In the genomic region with DNA sequence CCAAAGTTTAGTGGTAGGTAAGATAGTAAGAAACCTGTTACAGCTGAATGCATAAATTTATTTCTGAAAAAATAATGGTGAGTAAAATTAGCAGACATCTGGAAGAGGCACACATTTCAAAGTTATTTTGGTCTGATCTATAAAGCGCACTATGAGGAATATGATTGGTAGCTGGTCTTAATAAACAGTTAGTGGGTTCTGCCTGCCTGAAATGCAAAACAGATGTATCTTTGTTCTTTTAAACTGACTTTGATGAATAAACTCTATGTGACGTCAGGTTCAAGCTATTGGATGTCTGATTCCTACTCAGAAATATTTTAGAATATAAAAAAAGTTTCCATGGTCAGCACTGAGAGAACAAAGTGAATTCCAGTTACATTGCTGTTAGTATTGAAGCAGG, we compare ENCODE assay signal across 19 cellular contexts.
A peak's percentile ranks its signal among the peaks of the same experiment; 100 is the strongest.
DNase-seq lines count a peak whose midpoint lies in the region; ATAC-seq, FAIRE-seq and TF ChIP-seq lines count a peak whose summit lies in the region.
"Had no signal": no experiment of that assay in that cellular context is flagged by ENCODE, and none has a peak within 500 bp of the region (broad histone marks: within the 10 kb centered on the region; RNA-seq: fewer than 3 reads in every experiment).

No MANE protein-coding gene starts in this region.

- no peak for TF ChIP-seq RAD21 in HepG2 (CRISPR knock-in tag; IDR thresholded peaks at IDR 0.05)

- no peaks in the 10 kb centered on the region for H3K4me1 Mint-ChIP-seq in astrocyte (ENCODE audit: low read depth, unreplicated experiment)
- H3K4me1 Mint-ChIP-seq: CD4-positive, alpha-beta memory T cell; T-cell had no signal

- FAIRE-seq in HepG2 (lab: Jason Lieb, UNC) (no peak), astrocyte (lab: Jason Lieb, UNC) (no peak)
- FAIRE-seq: GM12878 had no signal

- no peak overlapping the region for H3K27ac Mint-ChIP-seq in astrocyte (ENCODE audit: unreplicated experiment)
- H3K27ac Mint-ChIP-seq: CD4-positive, alpha-beta memory T cell; GM23338; T-cell had no signal

- H3K9me3 Mint-ChIP-seq in astrocyte (ENCODE audit: unreplicated experiment), result no peaks in the 10 kb centered on the region
- H3K9me3 Mint-ChIP-seq: CD4-positive, alpha-beta memory T cell; GM23338; T-cell had no signal

- H3K4me2 ChIP-seq in HepG2 (ENCODE audit: low read depth, low read length) (no peak overlapping the region), astrocyte (ENCODE audit: low read length) (peak overlapping the region; percentile 72)
- H3K4me2 ChIP-seq: GM23338 had no signal

- DNase-seq in HepG2 (ENCODE audit: low spot score), result no peak
- no peak for DNase-seq in right lobe of liver
- DNase-seq in astrocyte (ENCODE audit: low read depth), result peak; percentile 94
- DNase-seq in foreskin melanocyte, result peak; percentile 90
- DNase-seq in vagina (ENCODE audit: extremely low spot score in 2 of 2), result no peak
- no peak for DNase-seq in MG63
- no peak for DNase-seq in nucleus accumbens (lab: John Stamatoyannopoulos, UW)
- DNase-seq: activated effector memory CD4-positive, alpha-beta T cell treated with anti-CD3 and anti-CD28 coated beads, Interleukin-2, amount 50 U/mL, for 16 hours; CD4-positive, alpha-beta memory T cell; dorsolateral prefrontal cortex; NCI-H146; NCI-H226; stimulated activated naive CD4-positive, alpha-beta T cell; T-cell had no signal

- H3K4me3 ChIP-seq in HepG2 (replicated peaks in 1 of 3; ENCODE audit: insufficient read depth in 1 of 3, low read depth in 2 of 3, low read length in 3 of 3), result no peak overlapping the region
- no peak overlapping the region for H3K4me3 ChIP-seq in right lobe of liver
- H3K4me3 ChIP-seq in astrocyte (ENCODE audit: insufficient read depth, low read depth, low read length), result no peak overlapping the region
- H3K4me3 ChIP-seq in vagina, result peak overlapping the region in 1 of 2 donors; percentile 13
- no peak overlapping the region for H3K4me3 ChIP-seq in MG63
- H3K4me3 ChIP-seq: GM12878, GM23338 had no signal

- TF ChIP-seq POLR2A in HepG2 (IDR thresholded peaks at IDR 0.05; ENCODE audit: insufficient read depth in 1 of 2, low read depth in 2 of 2, low read length in 2 of 2), result no peak
- TF ChIP-seq POLR2A in right lobe of liver (IDR thresholded peaks at IDR 0.05), result no peak
- no peak for TF ChIP-seq POLR2A in vagina (IDR thresholded peaks at IDR 0.05)

- peaks cover 11% of the 10 kb centered on the region; the same call in 1 of the 2 replicates for H3K4me1 ChIP-seq in HepG2 (ENCODE audit: insufficient read depth, low read length)
- H3K4me1 ChIP-seq in right lobe of liver, result no peaks in the 10 kb centered on the region
- peaks cover 16% of the 10 kb centered on the region for H3K4me1 ChIP-seq in astrocyte (ENCODE audit: insufficient read depth, low read length)
- peaks cover 14% of the 10 kb centered on the region for H3K4me1 ChIP-seq in vagina
- H3K4me1 ChIP-seq: parathyroid adenoma had no signal

- H3K27me3 Mint-ChIP-seq in astrocyte (ENCODE audit: low read depth, unreplicated experiment), result peaks cover 6% of the 10 kb centered on the region

- no TSS peak for BruUV-seq in HepG2 (replicated peaks; lab: Mats Ljungman, UMichigan)

- WGBS in HepG2 (ENCODE audit: low lambda C conversion rate), result 48% methylated on average over 2 of the region's 2 CpGs
- WGBS in right lobe of liver (ENCODE audit: insufficient coverage, low coverage, low lambda C conversion rate, missing lambda C conversion rate), result 77% methylated on average over 2 of the region's 2 CpGs

- H3K9me3 ChIP-seq in HepG2 (ENCODE audit: low read length) (no peaks in the 10 kb centered on the region), right lobe of liver (no peaks in the 10 kb centered on the region), astrocyte (ENCODE audit: insufficient read depth, low read depth, low read length) (no peaks in the 10 kb centered on the region), vagina (no peaks in the 10 kb centered on the region), MG63 (no peaks in the 10 kb centered on the region)

- H4K20me1 ChIP-seq in HepG2 (ENCODE audit: insufficient read depth, low read length) (no peaks in the 10 kb centered on the region), astrocyte (ENCODE audit: insufficient read depth, low read length) (no peaks in the 10 kb centered on the region)

- intact Hi-C loops in HepG2 (cut with micrococcal nuclease; ENCODE audit: unreplicated experiment), result no loop called here
- intact Hi-C loops in right lobe of liver (cut with DNase I), result no loop called here
- intact Hi-C loops in vagina (cut with DNase I), result no loop called here

- H3K4me3 Mint-ChIP-seq in astrocyte (ENCODE audit: unreplicated experiment), result no peak overlapping the region
- H3K4me3 Mint-ChIP-seq: GM23338, T-cell had no signal

- no peak for TF ChIP-seq EP300 in HepG2 (IDR thresholded peaks at IDR 0.05; ENCODE audit: low read depth in 2 of 2, low read length in 2 of 2)
- no peak for TF ChIP-seq EP300 in HepG2 (CRISPR knock-in tag; IDR thresholded peaks at IDR 0.05; ENCODE audit: borderline replicate concordance)

- H3K9ac ChIP-seq in HepG2 (ENCODE audit: insufficient read depth, low read depth, low read length), result no peak overlapping the region
- H3K9ac ChIP-seq in astrocyte (ENCODE audit: low read length), result peak overlapping the region; percentile 47
- H3K9ac ChIP-seq: parathyroid adenoma had no signal

- CTCF ChIA-PET in HepG2 (lab: Yijun Ruan, JAX; ENCODE audit: low intra/inter-chr PET ratio, low total read pairs), result no interaction called here

- in situ Hi-C loops in HepG2 (cut with HindIII; ENCODE audit: extremely low pct_ligation_motif_present, low pct_unique_long_range_greater_than_20kb), result no loop called here

- no peak overlapping the region for H3K27ac ChIP-seq in HepG2 (ENCODE audit: extremely low read length, insufficient read depth, low read length)
- H3K27ac ChIP-seq in right lobe of liver, result no peak overlapping the region
- peak overlapping the region; percentile 66 for H3K27ac ChIP-seq in astrocyte (ENCODE audit: low read depth, low read length)
- H3K27ac ChIP-seq in vagina, result peak overlapping the region; percentile 61
- H3K27ac ChIP-seq: 22Rv1, parathyroid adenoma had no signal

- H3K27me3 ChIP-seq in HepG2 (ENCODE audit: control insufficient read depth in 1 of 2, insufficient read depth in 2 of 2, low read length in 2 of 2) (peaks cover 0 to 8% of the 10 kb centered on the region in 2 experiments; a peak in 2 of 5 replicates), right lobe of liver (no peaks in the 10 kb centered on the region), astrocyte (ENCODE audit: insufficient read depth, low read length) (no peaks in the 10 kb centered on the region), vagina (no peaks in the 10 kb centered on the region), MG63 (no peaks in the 10 kb centered on the region)
- H3K27me3 ChIP-seq: dorsolateral prefrontal cortex had no signal

- H3K79me2 ChIP-seq in HepG2 (ENCODE audit: insufficient read depth, low read length) (no peaks in the 10 kb centered on the region), astrocyte (ENCODE audit: insufficient read depth, low read length) (no peaks in the 10 kb centered on the region)
- H3K79me2 ChIP-seq: parathyroid adenoma had no signal

- TF ChIP-seq CTCF in HepG2 (CRISPR knock-in tag; IDR thresholded peaks at IDR 0.05) (no peak), right lobe of liver (IDR thresholded peaks at IDR 0.05) (no peak), astrocyte (IDR thresholded peaks at IDR 0.05; ENCODE audit: insufficient read depth, low read depth, low read length) (no peak), vagina (IDR thresholded peaks at IDR 0.05) (no peak)

- no peaks in the 10 kb centered on the region for H3K36me3 Mint-ChIP-seq in astrocyte (ENCODE audit: low read depth, unreplicated experiment)
- H3K36me3 Mint-ChIP-seq: CD4-positive, alpha-beta memory T cell; T-cell had no signal

- POLR2A ChIA-PET in HepG2 (lab: Yijun Ruan, JAX), result no interaction called here

- H2AFZ ChIP-seq in HepG2 (ENCODE audit: low read length) (no peak overlapping the region), astrocyte (ENCODE audit: low read depth, low read length) (no peak overlapping the region)
- H2AFZ ChIP-seq: GM23338, parathyroid adenoma had no signal

- H3K36me3 ChIP-seq in HepG2 (replicated peaks in 1 of 2; ENCODE audit: control insufficient read depth in 1 of 2, insufficient read depth in 2 of 2, low read length in 2 of 2) (no peaks in the 10 kb centered on the region), right lobe of liver (no peaks in the 10 kb centered on the region), astrocyte (ENCODE audit: insufficient read depth, low read length) (no peaks in the 10 kb centered on the region), vagina (no peaks in the 10 kb centered on the region), MG63 (no peaks in the 10 kb centered on the region)

- ATAC-seq in HepG2, result no peak
- ATAC-seq in right lobe of liver, result no peak
- ATAC-seq in GM18868 (IDR thresholded peaks at IDR 0.05; ENCODE audit: unreplicated experiment), result no peak
- ATAC-seq: GM12878, GM23338, T-cell had no signal

TF ChIP-seq in HepG2, 621 proteins besides CTCF, POLR2A, EP300 and RAD21:
- TF ChIP-seq ZNF83 (CRISPR knock-in tag; IDR thresholded peaks at IDR 0.05; ENCODE audit: borderline replicate concordance) (no peak), IKZF4 (CRISPR knock-in tag; IDR thresholded peaks at IDR 0.05; ENCODE audit: borderline replicate concordance, low read depth, not compliant biosample characterization) (no peak), CREB1 (IDR thresholded peaks at IDR 0.05) (peak; percentile 47), CREB1 (CRISPR knock-in tag; IDR thresholded peaks at IDR 0.05) (no peak), GABPB1 (CRISPR knock-in tag; IDR thresholded peaks at IDR 0.05) (no peak)
TF ChIP-seq in HepG2: peak in this region for 1.

Comparison
In these comparisons a context has a peak if more than half of its experiments do, and no peak if none do; other contexts are left out.
1. DNase-seq: peak in astrocyte (single experiment) and foreskin melanocyte (single experiment); none in HepG2 (single experiment), right lobe of liver (0 of 3), vagina (0 of 2), MG63 (single experiment) and nucleus accumbens (0 of 56).
2. H3K27ac ChIP-seq: peak in astrocyte (single experiment) and vagina (single experiment); none in HepG2 (single experiment) and right lobe of liver (0 of 3).